ENCODE assay signal across 27 cellular contexts in genomic region chr14:21347201-21347600, GRCh38.
"Had no signal": no experiment of that assay in that cellular context is flagged by ENCODE, and none has a peak within 500 bp of the region (broad histone marks: within the 10 kb centered on the region; RNA-seq: fewer than 3 reads in every experiment).

No MANE protein-coding gene starts in this region.

- FAIRE-seq: astrocyte had no signal

- DNase-seq: activated CD4-positive, alpha-beta T cell treated with anti-CD3 and anti-CD28 coated beads for 48 hours; activated CD4-positive, alpha-beta T cell treated with anti-CD3 and anti-CD28 coated beads, Interleukin-2, amount 50 U/mL, for 48 hours; activated CD4-positive, CD25-positive, alpha-beta regulatory T cell treated with anti-CD3 and anti-CD28 coated beads, Interleukin-2, amount 50 U/mL, for 72 hours; activated CD8-positive, alpha-beta memory T cell treated with anti-CD3 and anti-CD28 coated beads, Interleukin-2, amount 10 ng/mL, durations not matched to agents 7 days and 5 days; activated effector memory CD4-positive, alpha-beta T cell treated with Interleukin-2 at 50 U/mL for 16 hours; activated naive CD4-positive, alpha-beta T cell; activated T-cell treated with anti-CD3 and anti-CD28 coated beads, Interleukin-2, amount 50 U/mL, for 24 hours; amniotic stem cell; Karpas-422; MM.1S; NCI-H1105; NCI-H1436; NCI-H1694 treated with DMSO at 0.1 percent for 48 hours; NCI-H2029 treated with DMSO at 0.1 percent for 48 hours; NCI-H345; NCI-H510A; NCI-H526 treated with DMSO at 0.1 percent for 48 hours; NCI-H82; SIG-M5; SW 1271 had no signal

- H3K9me3 Mint-ChIP-seq: activated naive CD4-positive, alpha-beta T cell treated with anti-CD3 and anti-CD28 coated beads, Interleukin-2, amount 50 U/mL, for 24 hours; activated T-cell treated with anti-CD3 and anti-CD28 coated beads, Interleukin-2, amount 50 U/mL, for 24 hours; activated T-helper 1 cell treated with anti-CD3 and anti-CD28 coated beads, Interleukin-12 subunit alpha, Interleukin-12 subunit beta, Interleukin-2, Interleukin-4 antibody, amounts not matched to agents 30 ng/mL and 10 ng/mL and 1 ng/mL, durations not matched to agents 14 hours and 24 hours and 36 hours; central memory CD8-positive, alpha-beta T cell; T-helper 1 cell treated with Interleukin-12 subunit alpha and Interleukin-12 subunit beta and Interleukin-4 antibody, amounts not matched to agents 30 μg/mL and 1 μg/mL, for 36 hours had no signal

- H3K4me1 Mint-ChIP-seq: brain had no signal

- H3K27ac ChIP-seq: SK-N-MC had no signal

- H3K4me3 Mint-ChIP-seq: activated CD8-positive, alpha-beta memory T cell treated with anti-CD3 and anti-CD28 coated beads, Interleukin-2, amount 10 ng/mL, durations not matched to agents 7 days and 5 days; activated naive CD4-positive, alpha-beta T cell treated with anti-CD3 and anti-CD28 coated beads, Interleukin-2, amount 50 U/mL, for 24 hours; activated T-cell treated with anti-CD3 and anti-CD28 coated beads, Interleukin-2, amount 50 U/mL, for 24 hours; activated T-helper 1 cell treated with anti-CD3 and anti-CD28 coated beads, Interleukin-12 subunit alpha, Interleukin-12 subunit beta, Interleukin-2, Interleukin-4 antibody, amounts not matched to agents 30 ng/mL and 10 ng/mL and 1 ng/mL, durations not matched to agents 14 hours and 24 hours and 36 hours; brain; central memory CD8-positive, alpha-beta T cell; T-helper 1 cell treated with Interleukin-12 subunit alpha and Interleukin-12 subunit beta and Interleukin-4 antibody, amounts not matched to agents 30 μg/mL and 1 μg/mL, for 36 hours had no signal

- H3K27ac Mint-ChIP-seq: activated CD8-positive, alpha-beta memory T cell treated with anti-CD3 and anti-CD28 coated beads, Interleukin-2, amount 10 ng/mL, durations not matched to agents 7 days and 5 days; activated naive CD4-positive, alpha-beta T cell treated with anti-CD3 and anti-CD28 coated beads, Interleukin-2, amount 50 U/mL, for 24 hours; activated T-cell treated with anti-CD3 and anti-CD28 coated beads, Interleukin-2, amount 50 U/mL, for 24 hours; activated T-helper 1 cell treated with anti-CD3 and anti-CD28 coated beads, Interleukin-12 subunit alpha, Interleukin-12 subunit beta, Interleukin-2, Interleukin-4 antibody, amounts not matched to agents 30 ng/mL and 10 ng/mL and 1 ng/mL, durations not matched to agents 14 hours and 24 hours and 36 hours; brain; T-helper 1 cell treated with Interleukin-12 subunit alpha and Interleukin-12 subunit beta and Interleukin-4 antibody, amounts not matched to agents 30 μg/mL and 1 μg/mL, for 36 hours had no signal

- ATAC-seq: activated CD8-positive, alpha-beta memory T cell treated with anti-CD3 and anti-CD28 coated beads, Interleukin-2, amount 10 ng/mL, durations not matched to agents 7 days and 5 days had no signal

- H3K4me3 ChIP-seq: SK-N-MC had no signal

- H3K27me3 Mint-ChIP-seq: activated naive CD4-positive, alpha-beta T cell treated with anti-CD3 and anti-CD28 coated beads, Interleukin-2, amount 50 U/mL, for 24 hours; activated T-cell treated with anti-CD3 and anti-CD28 coated beads, Interleukin-2, amount 50 U/mL, for 24 hours; brain had no signal
